Comparison of ENCODE assay signal across 1 cellular context in the genomic region with DNA sequence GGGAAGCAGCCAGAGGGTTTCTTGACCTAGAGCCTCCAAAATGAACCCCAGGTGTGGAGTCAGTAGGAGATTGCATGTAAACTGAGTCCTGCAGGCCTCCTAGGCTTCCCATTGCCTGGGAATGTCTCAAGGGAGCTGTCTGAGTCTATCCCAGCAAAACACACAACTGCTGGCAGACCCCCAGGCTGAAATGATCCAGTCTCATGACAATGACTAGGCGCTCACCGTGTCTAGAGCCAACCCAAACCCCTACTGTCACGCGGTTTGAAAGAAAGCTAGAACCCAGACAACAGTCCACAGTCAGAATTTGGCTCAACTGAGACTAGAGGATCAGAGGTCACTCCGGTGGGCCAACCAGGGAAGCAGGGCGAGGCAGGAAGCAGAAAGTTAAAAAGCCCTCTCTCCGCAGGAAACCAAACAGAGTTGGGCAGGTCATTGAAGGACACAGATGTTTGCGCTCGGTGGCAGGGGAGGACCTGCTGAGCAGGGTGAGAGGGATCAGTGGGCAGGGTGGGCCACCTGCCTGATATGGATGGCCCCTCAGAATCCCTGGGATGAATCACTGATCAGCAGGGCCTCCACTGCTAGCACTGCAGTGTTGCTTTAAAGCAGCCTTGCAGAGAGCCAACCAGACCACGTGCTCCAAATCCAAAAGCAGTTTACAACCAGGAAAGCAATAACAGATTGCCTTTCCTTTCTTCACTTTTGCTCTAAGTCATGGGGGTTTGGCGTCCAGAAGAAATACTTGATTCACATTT.
TF ChIP-seq lines count a peak whose summit lies in the region.

No MANE protein-coding gene starts in this region.

TF ChIP-seq in HepG2, 621 proteins besides CTCF, POLR2A, EP300 and RAD21 (continued from another document and continues in another):
- TF ChIP-seq, protein P1, sequence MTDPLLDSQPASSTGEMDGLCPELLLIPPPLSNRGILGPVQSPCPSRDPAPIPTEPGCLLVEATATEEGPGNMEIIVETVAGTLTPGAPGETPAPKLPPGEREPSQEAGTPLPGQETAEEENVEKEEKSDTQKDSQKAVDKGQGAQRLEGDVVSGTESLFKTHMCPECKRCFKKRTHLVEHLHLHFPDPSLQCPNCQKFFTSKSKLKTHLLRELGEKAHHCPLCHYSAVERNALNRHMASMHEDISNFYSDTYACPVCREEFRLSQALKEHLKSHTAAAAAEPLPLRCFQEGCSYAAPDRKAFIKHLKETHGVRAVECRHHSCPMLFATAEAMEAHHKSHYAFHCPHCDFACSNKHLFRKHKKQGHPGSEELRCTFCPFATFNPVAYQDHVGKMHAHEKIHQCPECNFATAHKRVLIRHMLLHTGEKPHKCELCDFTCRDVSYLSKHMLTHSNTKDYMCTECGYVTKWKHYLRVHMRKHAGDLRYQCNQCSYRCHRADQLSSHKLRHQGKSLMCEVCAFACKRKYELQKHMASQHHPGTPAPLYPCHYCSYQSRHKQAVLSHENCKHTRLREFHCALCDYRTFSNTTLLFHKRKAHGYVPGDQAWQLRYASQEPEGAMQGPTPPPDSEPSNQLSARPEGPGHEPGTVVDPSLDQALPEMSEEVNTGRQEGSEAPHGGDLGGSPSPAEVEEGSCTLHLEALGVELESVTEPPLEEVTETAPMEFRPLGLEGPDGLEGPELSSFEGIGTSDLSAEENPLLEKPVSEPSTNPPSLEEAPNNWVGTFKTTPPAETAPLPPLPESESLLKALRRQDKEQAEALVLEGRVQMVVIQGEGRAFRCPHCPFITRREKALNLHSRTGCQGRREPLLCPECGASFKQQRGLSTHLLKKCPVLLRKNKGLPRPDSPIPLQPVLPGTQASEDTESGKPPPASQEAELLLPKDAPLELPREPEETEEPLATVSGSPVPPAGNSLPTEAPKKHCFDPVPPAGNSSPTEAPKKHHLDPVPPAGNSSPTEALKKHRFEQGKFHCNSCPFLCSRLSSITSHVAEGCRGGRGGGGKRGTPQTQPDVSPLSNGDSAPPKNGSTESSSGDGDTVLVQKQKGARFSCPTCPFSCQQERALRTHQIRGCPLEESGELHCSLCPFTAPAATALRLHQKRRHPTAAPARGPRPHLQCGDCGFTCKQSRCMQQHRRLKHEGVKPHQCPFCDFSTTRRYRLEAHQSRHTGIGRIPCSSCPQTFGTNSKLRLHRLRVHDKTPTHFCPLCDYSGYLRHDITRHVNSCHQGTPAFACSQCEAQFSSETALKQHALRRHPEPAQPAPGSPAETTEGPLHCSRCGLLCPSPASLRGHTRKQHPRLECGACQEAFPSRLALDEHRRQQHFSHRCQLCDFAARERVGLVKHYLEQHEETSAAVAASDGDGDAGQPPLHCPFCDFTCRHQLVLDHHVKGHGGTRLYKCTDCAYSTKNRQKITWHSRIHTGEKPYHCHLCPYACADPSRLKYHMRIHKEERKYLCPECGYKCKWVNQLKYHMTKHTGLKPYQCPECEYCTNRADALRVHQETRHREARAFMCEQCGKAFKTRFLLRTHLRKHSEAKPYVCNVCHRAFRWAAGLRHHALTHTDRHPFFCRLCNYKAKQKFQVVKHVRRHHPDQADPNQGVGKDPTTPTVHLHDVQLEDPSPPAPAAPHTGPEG (CRISPR knock-in tag; IDR thresholded peaks at IDR 0.05) = peak; percentile 45
- TF ChIP-seq SP2 (CRISPR knock-in tag; IDR thresholded peaks at IDR 0.05) = peak; percentile 24; the same call in 1 of the 2 replicates
- TF ChIP-seq, protein P2, sequence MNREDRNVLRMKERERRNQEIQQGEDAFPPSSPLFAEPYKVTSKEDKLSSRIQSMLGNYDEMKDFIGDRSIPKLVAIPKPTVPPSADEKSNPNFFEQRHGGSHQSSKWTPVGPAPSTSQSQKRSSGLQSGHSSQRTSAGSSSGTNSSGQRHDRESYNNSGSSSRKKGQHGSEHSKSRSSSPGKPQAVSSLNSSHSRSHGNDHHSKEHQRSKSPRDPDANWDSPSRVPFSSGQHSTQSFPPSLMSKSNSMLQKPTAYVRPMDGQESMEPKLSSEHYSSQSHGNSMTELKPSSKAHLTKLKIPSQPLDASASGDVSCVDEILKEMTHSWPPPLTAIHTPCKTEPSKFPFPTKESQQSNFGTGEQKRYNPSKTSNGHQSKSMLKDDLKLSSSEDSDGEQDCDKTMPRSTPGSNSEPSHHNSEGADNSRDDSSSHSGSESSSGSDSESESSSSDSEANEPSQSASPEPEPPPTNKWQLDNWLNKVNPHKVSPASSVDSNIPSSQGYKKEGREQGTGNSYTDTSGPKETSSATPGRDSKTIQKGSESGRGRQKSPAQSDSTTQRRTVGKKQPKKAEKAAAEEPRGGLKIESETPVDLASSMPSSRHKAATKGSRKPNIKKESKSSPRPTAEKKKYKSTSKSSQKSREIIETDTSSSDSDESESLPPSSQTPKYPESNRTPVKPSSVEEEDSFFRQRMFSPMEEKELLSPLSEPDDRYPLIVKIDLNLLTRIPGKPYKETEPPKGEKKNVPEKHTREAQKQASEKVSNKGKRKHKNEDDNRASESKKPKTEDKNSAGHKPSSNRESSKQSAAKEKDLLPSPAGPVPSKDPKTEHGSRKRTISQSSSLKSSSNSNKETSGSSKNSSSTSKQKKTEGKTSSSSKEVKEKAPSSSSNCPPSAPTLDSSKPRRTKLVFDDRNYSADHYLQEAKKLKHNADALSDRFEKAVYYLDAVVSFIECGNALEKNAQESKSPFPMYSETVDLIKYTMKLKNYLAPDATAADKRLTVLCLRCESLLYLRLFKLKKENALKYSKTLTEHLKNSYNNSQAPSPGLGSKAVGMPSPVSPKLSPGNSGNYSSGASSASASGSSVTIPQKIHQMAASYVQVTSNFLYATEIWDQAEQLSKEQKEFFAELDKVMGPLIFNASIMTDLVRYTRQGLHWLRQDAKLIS (CRISPR knock-in tag; IDR thresholded peaks at IDR 0.05) = no peak; the same call in 1 of the 2 replicates
- peak; percentile 75; the same call in 1 of the 2 replicates for TF ChIP-seq FOXC1 (CRISPR knock-in tag; IDR thresholded peaks at IDR 0.05; ENCODE audit: borderline replicate concordance)
- TF ChIP-seq NR3C1 (CRISPR knock-in tag; IDR thresholded peaks at IDR 0.05) = no peak
- peak; percentile 87; the same call in 1 of the 2 replicates for TF ChIP-seq ARID4A (CRISPR knock-in tag; IDR thresholded peaks at IDR 0.05; ENCODE audit: borderline replicate concordance)
- no peak; the same call in 1 of the 2 replicates for TF ChIP-seq ZMAT3 (CRISPR knock-in tag; conservative IDR thresholded peaks at IDR 0.05)
- peak; percentile 80; the same call in 1 of the 2 replicates for TF ChIP-seq DPF2 (CRISPR knock-in tag; IDR thresholded peaks at IDR 0.05; ENCODE audit: borderline replicate concordance, low read depth)
- peak; percentile 60; the same call in 1 of the 2 replicates for TF ChIP-seq CREM (IDR thresholded peaks at IDR 0.05)
- no peak for TF ChIP-seq CREM (CRISPR knock-in tag; IDR thresholded peaks at IDR 0.05)
- peak; percentile 81 for TF ChIP-seq ZMYM4 (CRISPR knock-in tag; IDR thresholded peaks at IDR 0.05)
- TF ChIP-seq, protein P3, sequence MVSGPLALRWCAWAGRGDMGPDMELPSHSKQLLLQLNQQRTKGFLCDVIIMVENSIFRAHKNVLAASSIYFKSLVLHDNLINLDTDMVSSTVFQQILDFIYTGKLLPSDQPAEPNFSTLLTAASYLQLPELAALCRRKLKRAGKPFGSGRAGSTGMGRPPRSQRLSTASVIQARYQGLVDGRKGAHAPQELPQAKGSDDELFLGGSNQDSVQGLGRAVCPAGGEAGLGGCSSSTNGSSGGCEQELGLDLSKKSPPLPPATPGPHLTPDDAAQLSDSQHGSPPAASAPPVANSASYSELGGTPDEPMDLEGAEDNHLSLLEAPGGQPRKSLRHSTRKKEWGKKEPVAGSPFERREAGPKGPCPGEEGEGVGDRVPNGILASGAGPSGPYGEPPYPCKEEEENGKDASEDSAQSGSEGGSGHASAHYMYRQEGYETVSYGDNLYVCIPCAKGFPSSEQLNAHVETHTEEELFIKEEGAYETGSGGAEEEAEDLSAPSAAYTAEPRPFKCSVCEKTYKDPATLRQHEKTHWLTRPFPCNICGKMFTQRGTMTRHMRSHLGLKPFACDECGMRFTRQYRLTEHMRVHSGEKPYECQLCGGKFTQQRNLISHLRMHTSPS (CRISPR knock-in tag; IDR thresholded peaks at IDR 0.05; ENCODE audit: low read depth) = peak; percentile 88
- TF ChIP-seq POLR2AphosphoS5 (IDR thresholded peaks at IDR 0.05; ENCODE audit: low read depth, low read length) = peak; percentile 55
- TF ChIP-seq ZNF12 (CRISPR knock-in tag; IDR thresholded peaks at IDR 0.05) = no peak; the same call in 1 of the 2 replicates
- no peak for TF ChIP-seq U2AF2 (IDR thresholded peaks at IDR 0.05; ENCODE audit: low read depth, low read length)
- TF ChIP-seq ETV6 (CRISPR knock-in tag; conservative IDR thresholded peaks at IDR 0.05) = no peak
- TF ChIP-seq ZNF138 (CRISPR knock-in tag; IDR thresholded peaks at IDR 0.05; ENCODE audit: low read depth) = no peak
- no peak for TF ChIP-seq ZIK1 (CRISPR knock-in tag; IDR thresholded peaks at IDR 0.05; ENCODE audit: borderline replicate concordance, low read depth)
- no peak; the same call in 1 of the 2 replicates for TF ChIP-seq SMAD3 (CRISPR knock-in tag; IDR thresholded peaks at IDR 0.05)
- no peak for TF ChIP-seq ATF4 (CRISPR knock-in tag; IDR thresholded peaks at IDR 0.05)
- TF ChIP-seq WIZ (CRISPR knock-in tag; IDR thresholded peaks at IDR 0.05) = 0 out of 2 replicates have a peak, but pooled peaks have one; percentile 65
- TF ChIP-seq ZNF709 (CRISPR knock-in tag; IDR thresholded peaks at IDR 0.05) = peak; percentile 82; the same call in 1 of the 2 replicates
- peak; percentile 68; the same call in 1 of the 2 replicates for TF ChIP-seq ZBTB3 (CRISPR knock-in tag; IDR thresholded peaks at IDR 0.05; ENCODE audit: borderline replicate concordance, low read depth)
- no peak for TF ChIP-seq RORA (CRISPR knock-in tag; IDR thresholded peaks at IDR 0.05)
- TF ChIP-seq MIER3 (CRISPR knock-in tag; IDR thresholded peaks at IDR 0.05; ENCODE audit: borderline replicate concordance) = peak; percentile 17; the same call in 1 of the 2 replicates
- 0 out of 2 replicates have a peak, but pooled peaks have one; percentile 36 for TF ChIP-seq RFXANK (CRISPR knock-in tag; IDR thresholded peaks at IDR 0.05)
- TF ChIP-seq ARHGAP35 (CRISPR knock-in tag; IDR thresholded peaks at IDR 0.05; ENCODE audit: borderline replicate concordance) = no peak
- TF ChIP-seq, protein P4, sequence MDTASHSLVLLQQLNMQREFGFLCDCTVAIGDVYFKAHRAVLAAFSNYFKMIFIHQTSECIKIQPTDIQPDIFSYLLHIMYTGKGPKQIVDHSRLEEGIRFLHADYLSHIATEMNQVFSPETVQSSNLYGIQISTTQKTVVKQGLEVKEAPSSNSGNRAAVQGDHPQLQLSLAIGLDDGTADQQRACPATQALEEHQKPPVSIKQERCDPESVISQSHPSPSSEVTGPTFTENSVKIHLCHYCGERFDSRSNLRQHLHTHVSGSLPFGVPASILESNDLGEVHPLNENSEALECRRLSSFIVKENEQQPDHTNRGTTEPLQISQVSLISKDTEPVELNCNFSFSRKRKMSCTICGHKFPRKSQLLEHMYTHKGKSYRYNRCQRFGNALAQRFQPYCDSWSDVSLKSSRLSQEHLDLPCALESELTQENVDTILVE (CRISPR knock-in tag; IDR thresholded peaks at IDR 0.05) = peak; percentile 62; the same call in 1 of the 2 replicates
- TF ChIP-seq, protein P5, sequence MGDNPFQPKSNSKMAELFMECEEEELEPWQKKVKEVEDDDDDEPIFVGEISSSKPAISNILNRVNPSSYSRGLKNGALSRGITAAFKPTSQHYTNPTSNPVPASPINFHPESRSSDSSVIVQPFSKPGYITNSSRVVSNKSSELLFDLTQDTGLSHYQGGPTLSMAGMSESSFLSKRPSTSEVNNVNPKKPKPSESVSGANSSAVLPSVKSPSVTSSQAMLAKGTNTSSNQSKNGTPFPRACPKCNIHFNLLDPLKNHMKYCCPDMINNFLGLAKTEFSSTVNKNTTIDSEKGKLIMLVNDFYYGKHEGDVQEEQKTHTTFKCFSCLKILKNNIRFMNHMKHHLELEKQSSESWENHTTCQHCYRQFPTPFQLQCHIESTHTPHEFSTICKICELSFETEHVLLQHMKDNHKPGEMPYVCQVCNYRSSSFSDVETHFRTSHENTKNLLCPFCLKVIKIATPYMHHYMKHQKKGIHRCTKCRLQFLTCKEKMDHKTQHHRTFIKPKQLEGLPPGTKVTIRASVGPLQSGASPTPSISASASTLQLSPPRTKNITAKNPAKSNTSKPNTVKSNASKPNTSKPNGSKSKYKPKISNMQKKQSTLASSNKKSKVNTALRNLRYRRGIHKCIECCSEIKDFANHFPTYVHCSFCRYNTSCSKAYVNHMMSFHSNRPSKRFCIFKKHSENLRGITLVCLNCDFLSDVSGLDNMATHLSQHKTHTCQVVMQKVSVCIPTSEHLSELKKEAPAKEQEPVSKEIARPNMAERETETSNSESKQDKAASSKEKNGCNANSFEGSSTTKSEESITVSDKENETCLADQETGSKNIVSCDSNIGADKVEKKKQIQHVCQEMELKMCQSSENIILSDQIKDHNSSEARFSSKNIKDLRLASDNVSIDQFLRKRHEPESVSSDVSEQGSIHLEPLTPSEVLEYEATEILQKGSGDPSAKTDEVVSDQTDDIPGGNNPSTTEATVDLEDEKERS (CRISPR knock-in tag; IDR thresholded peaks at IDR 0.05) = peak; percentile 86; the same call in 1 of the 2 replicates
- no peak for TF ChIP-seq CREBL2 (CRISPR knock-in tag; IDR thresholded peaks at IDR 0.05; ENCODE audit: borderline replicate concordance)
